1 cellular context compared by ENCODE assay signal in genomic region chr2:68448671-68449394, GRCh38.
TF ChIP-seq lines count a peak whose summit lies in the region.

No MANE protein-coding gene starts in this region.

TF ChIP-seq in IMR-90, 13 proteins besides CTCF, POLR2A, EP300 and RAD21 (continued from another document):
- no peak for TF ChIP-seq BHLHE40 (IDR thresholded peaks at IDR 0.05; ENCODE audit: low read depth, low read length)
- no peak for TF ChIP-seq RFX5 (IDR thresholded peaks at IDR 0.05; ENCODE audit: low read depth, low read length)
- no peak for TF ChIP-seq USF2 (IDR thresholded peaks at IDR 0.05; ENCODE audit: low read depth, low read length)
- no peak for TF ChIP-seq CHD1 (IDR thresholded peaks at IDR 0.05; ENCODE audit: low read depth, low read length)
